18 cellular contexts compared by ENCODE assay signal in genomic region chr14:32432813-32433538, GRCh38.
A peak's percentile ranks its signal among the peaks of the same experiment; 100 is the strongest.
DNase-seq lines count a peak whose midpoint lies in the region; ATAC-seq lines count a peak whose summit lies in the region.
"Had no signal": no experiment of that assay in that cellular context is flagged by ENCODE, and none has a peak within 500 bp of the region (broad histone marks: within the 10 kb centered on the region; RNA-seq: fewer than 3 reads in every experiment).

No MANE protein-coding gene starts in this region.

- no peak overlapping the region for H3K27ac Mint-ChIP-seq in activated naive CD4-positive, alpha-beta T cell treated with anti-CD3 and anti-CD28 coated beads, Interleukin-2, amount 50 U/mL, for 72 hours
- H3K27ac Mint-ChIP-seq: activated CD4-positive, alpha-beta memory T cell treated with anti-CD3 and anti-CD28 coated beads for 36 hours; mesothelial cell of epicardium had no signal

- H3K27me3 ChIP-seq in layer of hippocampus (ENCODE audit: control insufficient read depth, insufficient read depth, low read length), result no peaks in the 10 kb centered on the region
- H3K27me3 ChIP-seq: Peyer's patch, vagina had no signal

- in situ Hi-C loops in G401 (cut with HindIII; ENCODE audit: low sequenced_read_pairs), result no loop called here

- DNase-seq in substantia nigra (lab: John Stamatoyannopoulos, UW) (no peak), G401 (ENCODE audit: low spot score) (no peak), GDM1 (lab: John Stamatoyannopoulos, UW) (no peak), NCI-H345 (lab: John Stamatoyannopoulos, UW) (no peak)
- no peak for DNase-seq in activated naive CD4-positive, alpha-beta T cell treated with anti-CD3 and anti-CD28 coated beads, Interleukin-2, amount 50 U/mL, for 72 hours (ENCODE audit: low spot score in 2 of 2)
- DNase-seq: activated CD4-positive, alpha-beta memory T cell treated with anti-CD3 and anti-CD28 coated beads for 36 hours; activated T-cell treated with anti-CD3 and anti-CD28 coated beads, Interleukin-2, amount 50 U/mL, for 4 hours; cerebellar nuclear complex; H7; NCI-H2029 treated with DMSO at 0.1 percent for 48 hours; occipital lobe; Peyer's patch had no signal

- H3K27ac ChIP-seq in cingulate gyrus (ENCODE audit: low read depth, low read length) (peak overlapping the region; percentile 94), layer of hippocampus (ENCODE audit: low read depth, low read length) (peak overlapping the region; percentile 91), substantia nigra (ENCODE audit: low read depth, low read length, poor library complexity, severe bottlenecking) (peak overlapping the region; percentile 75)
- H3K27ac ChIP-seq: skin epidermis, vagina had no signal

- H3K36me3 Mint-ChIP-seq in activated naive CD4-positive, alpha-beta T cell treated with anti-CD3 and anti-CD28 coated beads, Interleukin-2, amount 50 U/mL, for 72 hours, result no peaks in the 10 kb centered on the region
- H3K36me3 Mint-ChIP-seq: activated CD4-positive, alpha-beta memory T cell treated with anti-CD3 and anti-CD28 coated beads for 36 hours; mesothelial cell of epicardium had no signal

- peak; percentile 28 for ATAC-seq in GM19351 (IDR thresholded peaks at IDR 0.05; ENCODE audit: unreplicated experiment)
- no peak for ATAC-seq in activated naive CD4-positive, alpha-beta T cell treated with anti-CD3 and anti-CD28 coated beads, Interleukin-2, amount 50 U/mL, for 72 hours
- ATAC-seq: activated T-cell treated with anti-CD3 and anti-CD28 coated beads, Interleukin-2, amount 50 U/mL, for 4 hours had no signal

- H3K9me3 Mint-ChIP-seq in activated naive CD4-positive, alpha-beta T cell treated with anti-CD3 and anti-CD28 coated beads, Interleukin-2, amount 50 U/mL, for 72 hours, result no peaks in the 10 kb centered on the region
- H3K9me3 Mint-ChIP-seq: activated CD4-positive, alpha-beta memory T cell treated with anti-CD3 and anti-CD28 coated beads for 36 hours; activated T-cell treated with anti-CD3 and anti-CD28 coated beads, Interleukin-2, amount 50 U/mL, for 4 hours; mesothelial cell of epicardium had no signal
